Comparison of ENCODE assay signal across 8 cellular contexts in the genomic region with DNA sequence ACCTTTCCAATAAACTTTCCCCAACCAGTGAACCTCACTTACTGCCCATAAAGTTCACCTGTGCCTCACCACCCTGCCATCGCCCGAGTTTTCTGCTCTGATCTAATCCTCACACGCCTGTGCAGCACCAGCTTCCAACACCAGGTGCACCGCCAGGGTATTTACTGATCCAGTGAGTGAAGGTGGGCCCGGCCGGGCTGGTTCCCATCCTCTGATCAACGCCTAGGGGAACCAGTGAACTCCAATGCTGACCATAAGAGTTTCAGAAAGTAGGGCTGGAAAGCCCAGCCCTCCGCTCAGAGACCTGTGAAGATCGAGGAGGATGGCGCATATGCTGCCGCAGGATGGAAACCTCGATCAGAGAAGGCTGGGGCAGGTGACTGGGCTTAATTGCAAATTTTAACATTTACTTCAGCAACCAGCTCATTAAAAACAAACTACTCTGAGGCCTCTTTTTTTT. TPM values are rescaled to one million over a fixed set of nuclear protein-coding genes. Genes with fewer than 3 reads are reported as not detected.
A peak's percentile ranks its signal among the peaks of the same experiment; 100 is the strongest.
DNase-seq lines count a peak whose midpoint lies in the region; ATAC-seq and TF ChIP-seq lines count a peak whose summit lies in the region.

No MANE protein-coding gene starts in this region.

- 6 to 9% methylated on average over 12 of the region's 12 CpGs for WGBS in tibial nerve, 2 donors

- peak overlapping the region; percentile 93 for H3K4me3 ChIP-seq in neuron (ENCODE audit: low read length)
- H3K4me3 ChIP-seq in tibial nerve: peak overlapping the region; percentile 55 to 74 (median 71)

- no peak for TF ChIP-seq EP300 in tibial nerve (IDR thresholded peaks at IDR 0.05)

- peak; percentile 44 for ATAC-seq in HG03045 (IDR thresholded peaks at IDR 0.05; ENCODE audit: unreplicated experiment)

- H3K36me3 ChIP-seq in neuron (ENCODE audit: insufficient read depth, low read length): peaks cover 13% of the 10 kb centered on the region
- peaks cover 0 to 5% (median 0%) of the 10 kb centered on the region in 3 donors for H3K36me3 ChIP-seq in tibial nerve

- H3K4me1 ChIP-seq in neuron (ENCODE audit: insufficient read depth, low read length): peaks cover 15% of the 10 kb centered on the region
- peaks cover 0 to 44% (median 12%) of the 10 kb centered on the region in 4 donors for H3K4me1 ChIP-seq in tibial nerve

- DNase-seq in NCI-H524 (lab: John Stamatoyannopoulos, UW) (peak; percentile 17 to 54), NCI-H524 treated with DMSO at 0.1 percent for 48 hours (lab: John Stamatoyannopoulos, UW) (no peak), NCI-H510A treated with DMSO at 0.1 percent for 48 hours (lab: John Stamatoyannopoulos, UW) (peak; percentile 78), erythroblast (lab: John Stamatoyannopoulos, UW) (peak; percentile 71 to 78), tibial nerve (ENCODE audit: low spot score in 2 of 2) (peak in 1 of 2 donors; percentile 25)
- DNase-seq in activated CD8-positive, alpha-beta memory T cell treated with anti-CD3 and anti-CD28 coated beads, Interleukin-2, amount 50 U/mL, for 4 hours: peak; percentile 65

- TF ChIP-seq POLR2A in erythroblast (IDR thresholded peaks at IDR 0.05; ENCODE audit: low read length) (no peak), tibial nerve (IDR thresholded peaks at IDR 0.05) (no peak)

- H3K27ac ChIP-seq in tibial nerve: peak overlapping the region; percentile 87 to 96 (median 92)

- H3K27me3 ChIP-seq in neuron (ENCODE audit: insufficient read depth, low read length) (no peaks in the 10 kb centered on the region), tibial nerve (no peaks in the 10 kb centered on the region)

- no peaks in the 10 kb centered on the region for H3K9me3 ChIP-seq in neuron (ENCODE audit: low read length)
- H3K9me3 ChIP-seq in tibial nerve: no peaks in the 10 kb centered on the region

- peak overlapping the region; percentile 88 for H2AFZ ChIP-seq in neuron (ENCODE audit: low read depth, low read length)

- TF ChIP-seq CTCF in tibial nerve (IDR thresholded peaks at IDR 0.05): peak in 4 of 5 experiments; percentile 10 to 64 (median 41)

RNA-seq across cellular contexts. Expression of a gene that starts 0.7 kb away (rescaled TPM):
- 10 to 100 TPM; 43.5 to 80.4 (median 59.1) TPM for total RNA-seq in tibial nerve

RNA-seq across cellular contexts. Expression of a gene that starts 6.5 kb away (rescaled TPM):
- 1,000 to 10,000 TPM; 1,194 to 1,879 (median 1,515) TPM for total RNA-seq in tibial nerve

RNA-seq across cellular contexts. Expression of a gene that starts 23.6 kb away (rescaled TPM):
- 100 to 1,000 TPM in 3 of 4 donors, 10 to 100 TPM in 1; 91.2 to 235 (median 210) TPM for total RNA-seq in tibial nerve

RNA-seq across cellular contexts. Expression of a gene that starts 33.6 kb away (rescaled TPM):
- 1 to 10 TPM; 2.9 to 5.1 (median 4.8) TPM for total RNA-seq in tibial nerve

RNA-seq across cellular contexts. Expression of a gene that starts 35.3 kb away (rescaled TPM):
- 1,000 to 10,000 TPM; 2,638 to 4,802 (median 2,805) TPM for total RNA-seq in tibial nerve
